16 cellular contexts compared by ENCODE assay signal in the genomic region with DNA sequence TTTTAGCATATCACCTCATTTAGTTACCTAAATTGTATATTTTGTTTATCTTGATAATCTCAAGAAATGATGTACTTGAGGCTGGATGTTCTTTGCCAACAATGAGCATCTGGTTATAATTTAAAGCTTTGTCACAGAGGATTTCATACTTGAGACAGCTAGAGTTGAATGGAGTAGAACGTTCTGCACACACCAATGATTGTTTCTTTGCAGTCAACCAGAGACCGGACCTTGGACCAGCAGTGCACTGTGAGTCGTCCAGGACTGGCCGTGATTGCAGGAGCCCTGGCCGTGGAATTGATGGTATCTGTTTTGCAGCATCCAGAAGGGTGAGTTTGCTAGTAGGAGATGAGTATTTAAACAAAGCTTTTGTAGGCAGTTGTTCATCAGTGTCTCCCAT.
"Had no signal": no experiment of that assay in that cellular context is flagged by ENCODE, and none has a peak within 500 bp of the region (broad histone marks: within the 10 kb centered on the region; RNA-seq: fewer than 3 reads in every experiment).

No MANE protein-coding gene starts in this region.

- FAIRE-seq: keratinocyte had no signal

- H3K27ac ChIP-seq: adrenal gland, left lung, stomach, thoracic aorta had no signal

- ATAC-seq: left lung; natural killer cell treated with Interleukin-12 subunit alpha and Interleukin-12 subunit beta and Interleukin-15 and Interleukin-18, amount 100 ng/mL, for 72 hours had no signal

- H3K4me3 ChIP-seq: adrenal gland, left lung, stomach, thoracic aorta had no signal

- H3K27me3 ChIP-seq: adrenal gland, left lung, stomach had no signal

- DNase-seq: activated CD4-positive, alpha-beta memory T cell treated with anti-CD3 and anti-CD28 coated beads, Interleukin-2, amount 10 ng/mL, durations not matched to agents 7 days and 5 days; activated CD4-positive, alpha-beta T cell treated with anti-CD3 and anti-CD28 coated beads for 1 hour; activated CD8-positive, alpha-beta memory T cell treated with anti-CD3 and anti-CD28 coated beads, Interleukin-2, amount 50 U/mL, for 4 hours; activated naive CD4-positive, alpha-beta T cell treated with anti-CD3 and anti-CD28 coated beads, Interleukin-2, amount 10 ng/mL, durations not matched to agents 7 days and 5 days; adrenal gland; caudate nucleus; cortex of kidney; effector memory CD4-positive, alpha-beta T cell; head of caudate nucleus; left lung; stimulated activated CD4-positive, alpha-beta T cell treated with anti-CD3 and anti-CD28 coated beads, Interleukin-4, amount 100 ng/mL, for 4 hours; stomach; T-helper 9 cell had no signal

- H3K9me3 ChIP-seq: adrenal gland, left lung, stomach, thoracic aorta had no signal
